ENCODE assay signal across 24 cellular contexts in the genomic region with DNA sequence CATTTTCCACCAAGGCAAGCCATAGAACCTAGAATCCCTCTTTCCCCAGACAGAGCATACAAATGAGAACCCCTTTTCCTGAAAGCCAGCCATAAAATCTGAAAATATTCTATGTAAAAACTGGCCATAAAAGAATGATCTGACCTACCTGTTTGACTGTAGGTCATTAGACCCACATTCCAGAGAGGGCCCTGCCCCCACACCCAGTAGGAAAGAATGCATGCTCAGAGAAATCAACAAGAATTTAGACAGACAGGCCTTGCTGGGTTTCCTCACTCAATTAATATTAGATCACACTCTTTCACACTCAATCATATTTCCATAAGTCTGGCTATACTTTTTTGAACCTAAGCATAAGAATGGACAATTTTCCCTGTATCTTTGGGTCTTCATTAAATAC.
"Had no signal": no experiment of that assay in that cellular context is flagged by ENCODE, and none has a peak within 500 bp of the region (broad histone marks: within the 10 kb centered on the region; RNA-seq: fewer than 3 reads in every experiment).

No MANE protein-coding gene starts in this region.

- H3K4me1 Mint-ChIP-seq: brain; memory B cell; naive B cell; stimulated activated effector memory CD8-positive, alpha-beta T cell treated with anti-CD3 and anti-CD28 coated beads, Interleukin-12 subunit alpha, Interleukin-12 subunit beta, amount 100 ng/mL, for 72 hours had no signal

- H3K9me3 ChIP-seq: stomach, suprapubic skin, transverse colon had no signal

- H3K4me1 ChIP-seq: foreskin keratinocyte, stomach, suprapubic skin, transverse colon had no signal

- H3K9me3 Mint-ChIP-seq: activated naive CD4-positive, alpha-beta T cell treated with anti-CD3 and anti-CD28 coated beads, Interleukin-2, amount 50 U/mL, for 24 hours; activated T-helper 1 cell treated with anti-CD3 and anti-CD28 coated beads, Interleukin-12 subunit alpha, Interleukin-12 subunit beta, Interleukin-2, Interleukin-4 antibody, amounts not matched to agents 30 ng/mL and 10 ng/mL and 1 ng/mL, durations not matched to agents 14 hours and 24 hours and 36 hours; brain; memory B cell had no signal

- ATAC-seq: activated CD8-positive, alpha-beta T cell treated with anti-CD3 and anti-CD28 coated beads, Interleukin-2, amount 10 ng/mL, durations not matched to agents 7 days and 5 days; foreskin keratinocyte; sciatic nerve; stimulated activated effector memory CD8-positive, alpha-beta T cell treated with anti-CD3 and anti-CD28 coated beads, Interleukin-12 subunit alpha, Interleukin-12 subunit beta, amount 100 ng/mL, for 72 hours had no signal

- H3K36me3 ChIP-seq: stomach, suprapubic skin, transverse colon, WERI-Rb-1 had no signal

- H3K27me3 ChIP-seq: foreskin keratinocyte, stomach, suprapubic skin, transverse colon had no signal

- H3K27ac ChIP-seq: foreskin keratinocyte, stomach, suprapubic skin, transverse colon, WERI-Rb-1 had no signal

- H3K36me3 Mint-ChIP-seq: activated naive CD4-positive, alpha-beta T cell treated with anti-CD3 and anti-CD28 coated beads, Interleukin-2, amount 50 U/mL, for 24 hours; memory B cell; naive B cell; stimulated activated effector memory CD8-positive, alpha-beta T cell treated with anti-CD3 and anti-CD28 coated beads, Interleukin-12 subunit alpha, Interleukin-12 subunit beta, amount 100 ng/mL, for 72 hours had no signal

- H3K4me3 ChIP-seq: stomach, suprapubic skin, transverse colon had no signal

- H3K27ac Mint-ChIP-seq: activated CD8-positive, alpha-beta T cell treated with anti-CD3 and anti-CD28 coated beads, Interleukin-2, amount 10 ng/mL, durations not matched to agents 7 days and 5 days; activated naive CD4-positive, alpha-beta T cell treated with anti-CD3 and anti-CD28 coated beads, Interleukin-2, amount 50 U/mL, for 24 hours; activated T-helper 1 cell treated with anti-CD3 and anti-CD28 coated beads, Interleukin-12 subunit alpha, Interleukin-12 subunit beta, Interleukin-2, Interleukin-4 antibody, amounts not matched to agents 30 ng/mL and 10 ng/mL and 1 ng/mL, durations not matched to agents 14 hours and 24 hours and 36 hours; brain; memory B cell; naive B cell; stimulated activated effector memory CD8-positive, alpha-beta T cell treated with anti-CD3 and anti-CD28 coated beads, Interleukin-12 subunit alpha, Interleukin-12 subunit beta, amount 100 ng/mL, for 72 hours had no signal

- H3K4me3 Mint-ChIP-seq: activated CD8-positive, alpha-beta T cell treated with anti-CD3 and anti-CD28 coated beads, Interleukin-2, amount 10 ng/mL, durations not matched to agents 7 days and 5 days; activated naive CD4-positive, alpha-beta T cell treated with anti-CD3 and anti-CD28 coated beads, Interleukin-2, amount 50 U/mL, for 24 hours; activated T-helper 1 cell treated with anti-CD3 and anti-CD28 coated beads, Interleukin-12 subunit alpha, Interleukin-12 subunit beta, Interleukin-2, Interleukin-4 antibody, amounts not matched to agents 30 ng/mL and 10 ng/mL and 1 ng/mL, durations not matched to agents 14 hours and 24 hours and 36 hours; brain; memory B cell; naive B cell; stimulated activated effector memory CD8-positive, alpha-beta T cell treated with anti-CD3 and anti-CD28 coated beads, Interleukin-12 subunit alpha, Interleukin-12 subunit beta, amount 100 ng/mL, for 72 hours had no signal

- H3K27me3 Mint-ChIP-seq: activated naive CD4-positive, alpha-beta T cell treated with anti-CD3 and anti-CD28 coated beads, Interleukin-2, amount 50 U/mL, for 24 hours; memory B cell; naive B cell had no signal

- DNase-seq: activated CD4-positive, alpha-beta T cell treated with anti-CD3 and anti-CD28 coated beads for 1 hour; activated CD4-positive, alpha-beta T cell treated with anti-CD3 and anti-CD28 coated beads, Interleukin-2, amount 50 U/mL, for 1 hour; activated CD8-positive, alpha-beta T cell treated with anti-CD3 and anti-CD28 coated beads, Interleukin-2, amount 10 ng/mL, durations not matched to agents 7 days and 5 days; activated gamma-delta T cell treated with Interleukin-2 at 50 U/mL for 16 hours; anterior cingulate cortex; central memory CD4-positive, alpha-beta T cell; dermis blood vessel endothelial cell; effector CD8-positive, alpha-beta T cell; foreskin keratinocyte; naive B cell; occipital lobe; small intestine; stimulated activated CD4-positive, alpha-beta T cell treated with anti-CD3 and anti-CD28 coated beads, Interleukin-2, amount 100 ng/mL, for 24 hours; stomach; T-helper 1 cell; transverse colon; WERI-Rb-1 had no signal
